ENCODE assay signal across 8 cellular contexts in the genomic region with DNA sequence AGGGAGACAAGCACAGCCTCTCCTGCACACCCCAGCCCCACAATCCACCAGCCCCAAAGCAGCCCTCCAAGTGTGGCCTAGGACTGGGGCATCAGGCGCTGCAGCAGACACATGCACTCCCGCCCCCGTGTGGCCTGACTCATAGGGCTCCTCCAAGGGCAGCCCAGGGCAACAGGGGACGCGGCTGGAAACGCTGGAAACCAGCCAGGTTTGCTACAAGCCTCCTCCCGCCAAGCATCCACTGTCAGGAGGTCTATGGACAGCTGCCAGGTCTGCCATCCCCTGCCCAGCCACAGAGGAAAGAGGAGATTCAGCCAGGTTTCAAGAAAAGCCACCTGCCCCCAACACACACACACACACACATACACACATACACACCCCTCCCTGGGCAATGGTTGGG. TPM values are rescaled to one million over a fixed set of nuclear protein-coding genes. Genes with fewer than 3 reads are reported as not detected.
DNase-seq lines count a peak whose midpoint lies in the region; ATAC-seq and TF ChIP-seq lines count a peak whose summit lies in the region.

No MANE protein-coding gene starts in this region.

- no peak overlapping the region for H2BK15ac ChIP-seq in IMR-90 (ENCODE audit: low read depth, low read length)

- BruUV-seq in IMR-90 (replicated peaks; lab: Mats Ljungman, UMichigan) = no TSS peak

- H3K4me1 ChIP-seq in IMR-90 (ENCODE audit: control insufficient read depth, insufficient read depth, low read length) (no peaks in the 10 kb centered on the region), upper lobe of right lung (peaks cover 10% of the 10 kb centered on the region)

- H3K4me2 ChIP-seq in IMR-90 (ENCODE audit: low read depth, low read length) = no peak overlapping the region

- H3K9me3 ChIP-seq in IMR-90 (ENCODE audit: control insufficient read depth, insufficient read depth, low read length) (no peaks in the 10 kb centered on the region), upper lobe of right lung (no peaks in the 10 kb centered on the region)

- H3K9ac ChIP-seq in IMR-90 (ENCODE audit: low read depth, low read length) = no peak overlapping the region

- H3K56ac ChIP-seq in IMR-90 (ENCODE audit: extremely low read depth, insufficient read depth, low read length) = no peak overlapping the region

- DNase-seq in DMS 273 treated with DMSO at 0.1 percent for 48 hours (lab: John Stamatoyannopoulos, UW) (peak; percentile 72), IMR-90 (peak; percentile 13), RPMI7951 (ENCODE audit: low read depth) (peak; percentile 58), fibroblast of villous mesenchyme (ENCODE audit: low read depth) (peak; percentile 10), upper lobe of right lung (no peak)

- H3K4me3 ChIP-seq in IMR-90 (ENCODE audit: insufficient read depth, low read depth, low read length) = no peak overlapping the region
- H3K4me3 ChIP-seq in fibroblast of villous mesenchyme (ENCODE audit: low read depth, low read length) = no peak overlapping the region
- H3K4me3 ChIP-seq in upper lobe of right lung = no peak overlapping the region

- H3K27ac ChIP-seq in IMR-90 (ENCODE audit: insufficient read depth, low read length) = no peak overlapping the region
- no peak overlapping the region for H3K27ac ChIP-seq in upper lobe of right lung

- H3K23ac ChIP-seq in IMR-90 (ENCODE audit: low read depth, low read length) = no peak overlapping the region

- no peak overlapping the region for H2AK9ac ChIP-seq in IMR-90 (replicated peaks; ENCODE audit: low read depth, low read length, poor library complexity)

- TF ChIP-seq POLR2A in IMR-90 (IDR thresholded peaks at IDR 0.05; ENCODE audit: low read depth, low read length) = no peak

- no peak for TF ChIP-seq RAD21 in IMR-90 (IDR thresholded peaks at IDR 0.05; ENCODE audit: low read length)

- peak overlapping the region; percentile 38 for H2AFZ ChIP-seq in IMR-90 (replicated peaks; ENCODE audit: low read length, poor library complexity)

- WGBS in IMR-90 (ENCODE audit: extremely low coverage in 2 of 2, insufficient read length in 1 of 2), 2 experiments = 7% methylated on average over 3 of the region's 7 CpGs; no CpG with 5 or more reads in 1 of the 2 experiments

- no peak overlapping the region for H3K14ac ChIP-seq in IMR-90 (replicated peaks; ENCODE audit: low read depth, low read length)

- H3K4ac ChIP-seq in IMR-90 (ENCODE audit: low read depth, low read length) = no peak overlapping the region

- POLR2A ChIA-PET in IMR-90 (lab: Charles Lee; ENCODE audit: unreplicated experiment) = no interaction called here

- H3K36me3 ChIP-seq in IMR-90 (ENCODE audit: control insufficient read depth, insufficient read depth, low read length) (no peaks in the 10 kb centered on the region), upper lobe of right lung (no peaks in the 10 kb centered on the region)

- ATAC-seq in IMR-90 (ENCODE audit: low read depth) = peak; percentile 36; the same call in 1 of the 2 replicates
- ATAC-seq in upper lobe of right lung = peak; percentile 49
- no peak for ATAC-seq in HG02642 (IDR thresholded peaks at IDR 0.05; ENCODE audit: poor library complexity, unreplicated experiment)
- no peak for ATAC-seq in GM21381 (IDR thresholded peaks at IDR 0.05; ENCODE audit: unreplicated experiment)
- no peak for ATAC-seq in GM19351 (IDR thresholded peaks at IDR 0.05; ENCODE audit: unreplicated experiment)

- no peak overlapping the region for H2BK120ac ChIP-seq in IMR-90 (ENCODE audit: low read depth, low read length)

- CTCF ChIA-PET in IMR-90 (lab: Yijun Ruan, JAX) = no interaction called here

- H3K18ac ChIP-seq in IMR-90 (ENCODE audit: low read depth, low read length) = no peak overlapping the region

- no peaks in the 10 kb centered on the region for H3K79me1 ChIP-seq in IMR-90 (ENCODE audit: low read depth in 1 of 2, low read length in 2 of 2)

- H2BK5ac ChIP-seq in IMR-90 (ENCODE audit: low read depth, low read length, poor library complexity, severe bottlenecking) = no peak overlapping the region

- no peak overlapping the region for H2BK20ac ChIP-seq in IMR-90 (ENCODE audit: low read depth, low read length)

- 0 out of 2 replicates have a peak, but pooled peaks cover 4% of the 10 kb centered on the region for H3K9me1 ChIP-seq in IMR-90 (ENCODE audit: insufficient read depth, low read length)

- in situ Hi-C loops in IMR-90 (cut with MboI; ENCODE audit: low sequenced_read_pairs) = no loop called here

- TF ChIP-seq CTCF in IMR-90 (conservative IDR thresholded peaks at IDR 0.05; ENCODE audit: low read depth, low read length) = 0 out of 2 replicates have a peak, but pooled peaks have one; percentile 2
- TF ChIP-seq CTCF in fibroblast of villous mesenchyme (IDR thresholded peaks at IDR 0.05; ENCODE audit: insufficient read depth, low read depth, low read length) = no peak
- no peak for TF ChIP-seq CTCF in upper lobe of right lung (IDR thresholded peaks at IDR 0.05)

- dilution Hi-C loops in IMR-90 (cut with HindIII; ENCODE audit: low sequenced_read_pairs, unreplicated experiment) = no loop called here

- no peak overlapping the region for H4K91ac ChIP-seq in IMR-90 (ENCODE audit: insufficient read depth, low read depth, low read length)

- H4K5ac ChIP-seq in IMR-90 (ENCODE audit: low read depth, low read length) = no peak overlapping the region

- intact Hi-C loops in IMR-90 (cut with micrococcal nuclease) = loop anchor here (5.0 kb wide), 1 partner anchor 158 kb away; no protein-coding TSS in a partner anchor
- intact Hi-C loops in upper lobe of right lung (cut with DNase I) = no loop called here

- no peaks in the 10 kb centered on the region; the same call in 1 of the 2 replicates for H4K20me1 ChIP-seq in IMR-90 (ENCODE audit: insufficient read depth, low read length)

- H4K8ac ChIP-seq in IMR-90 (ENCODE audit: low read depth in 2 of 2, low read length in 2 of 2) = no peak overlapping the region

- H3K27me3 ChIP-seq in IMR-90 (ENCODE audit: control insufficient read depth, insufficient read depth, low read length) (peaks cover 76% of the 10 kb centered on the region), upper lobe of right lung (peaks cover 73% of the 10 kb centered on the region)

- no peak overlapping the region for H2AK5ac ChIP-seq in IMR-90 (ENCODE audit: low read depth, low read length)

TF ChIP-seq in IMR-90, 13 proteins besides CTCF, POLR2A, EP300 and RAD21:
- no peak for TF ChIP-seq CEBPB (IDR thresholded peaks at IDR 0.05; ENCODE audit: low read depth, low read length)
- no peak for TF ChIP-seq NFE2L2 (IDR thresholded peaks at IDR 0.05; ENCODE audit: low read depth, low read length)
- TF ChIP-seq, protein P1, sequence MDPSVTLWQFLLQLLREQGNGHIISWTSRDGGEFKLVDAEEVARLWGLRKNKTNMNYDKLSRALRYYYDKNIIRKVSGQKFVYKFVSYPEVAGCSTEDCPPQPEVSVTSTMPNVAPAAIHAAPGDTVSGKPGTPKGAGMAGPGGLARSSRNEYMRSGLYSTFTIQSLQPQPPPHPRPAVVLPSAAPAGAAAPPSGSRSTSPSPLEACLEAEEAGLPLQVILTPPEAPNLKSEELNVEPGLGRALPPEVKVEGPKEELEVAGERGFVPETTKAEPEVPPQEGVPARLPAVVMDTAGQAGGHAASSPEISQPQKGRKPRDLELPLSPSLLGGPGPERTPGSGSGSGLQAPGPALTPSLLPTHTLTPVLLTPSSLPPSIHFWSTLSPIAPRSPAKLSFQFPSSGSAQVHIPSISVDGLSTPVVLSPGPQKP (IDR thresholded peaks at IDR 0.05; ENCODE audit: borderline replicate concordance, low read depth, low read length) = no peak
- no peak for TF ChIP-seq SMC3 (IDR thresholded peaks at IDR 0.05; ENCODE audit: low read depth, low read length)
- TF ChIP-seq BHLHE40 (IDR thresholded peaks at IDR 0.05; ENCODE audit: low read depth, low read length) = no peak
- 0 out of 2 replicates have a peak, but pooled peaks have one; percentile 7 for TF ChIP-seq FOS (IDR thresholded peaks at IDR 0.05; ENCODE audit: low read depth, low read length)

RNA-seq across cellular contexts. Expression of a gene that starts 25.8 kb away (rescaled TPM):
- total RNA-seq in IMR-90 (2012; rRNA removed) = not detected in 2 replicates
- polyA plus RNA-seq in IMR-90 (2012; rRNA removed) = not detected in 2 replicates
- polyA plus RNA-seq in IMR-90 (2012; cell fraction: cytosol; rRNA removed) = 0.01 TPM in 1 of 2 replicates, not detected in the other
- 0.13 and 0.15 TPM in 2 replicates for polyA plus RNA-seq in IMR-90 (2012; cell fraction: nucleus; rRNA removed; ENCODE audit: low replicate concordance)
- not detected in 2 replicates for total RNA-seq in RPMI7951 (2014; rRNA removed; shearing (Covaris generic))
- total RNA-seq in fibroblast of villous mesenchyme = not detected in 2 replicates
- total RNA-seq in upper lobe of right lung = 2.1 TPM

Comparison
In these comparisons a context has a peak if more than half of its experiments do, and no peak if none do; other contexts are left out.
1. ATAC-seq: peak in IMR-90 (single experiment) and upper lobe of right lung (single experiment); none in HG02642 (single experiment), GM21381 (single experiment) and GM19351 (single experiment).